25 cellular contexts compared by ENCODE assay signal in genomic region chr9:82558855-82559615, GRCh38.
DNase-seq lines count a peak whose midpoint lies in the region; ATAC-seq and TF ChIP-seq lines count a peak whose summit lies in the region.
"Had no signal": no experiment of that assay in that cellular context is flagged by ENCODE, and none has a peak within 500 bp of the region (broad histone marks: within the 10 kb centered on the region; RNA-seq: fewer than 3 reads in every experiment).

No MANE protein-coding gene starts in this region.

- intact Hi-C loops in mucosa of descending colon (cut with DNase I, micrococcal nuclease) (no loop called here), upper lobe of right lung (cut with DNase I) (no loop called here)

- no peak for TF ChIP-seq CTCF in fibroblast of lung (conservative IDR thresholded peaks at IDR 0.05 in 1 of 2, IDR thresholded peaks at IDR 0.05 in 1 of 2; ENCODE audit: low read depth in 1 of 2, low read length in 2 of 2)
- TF ChIP-seq CTCF in mucosa of descending colon (IDR thresholded peaks at IDR 0.05): no peak
- TF ChIP-seq CTCF in nephron progenitor cell (IDR thresholded peaks at IDR 0.05): no peak
- TF ChIP-seq CTCF in upper lobe of right lung (IDR thresholded peaks at IDR 0.05): no peak

- H3K4me1 ChIP-seq in fibroblast of lung (ENCODE audit: control insufficient read depth, extremely low read depth, insufficient read depth, low read length) (no peaks in the 10 kb centered on the region), mucosa of descending colon (ENCODE audit: low read depth) (no peaks in the 10 kb centered on the region), upper lobe of right lung (peaks cover 7% of the 10 kb centered on the region)
- H3K4me1 ChIP-seq: breast epithelium, foreskin keratinocyte, HAP-1, left lung, Peyer's patch had no signal

- DNase-seq in COLO829 (ENCODE audit: low spot score): peak; percentile 86
- DNase-seq in NCI-H69 (lab: John Stamatoyannopoulos, UW): peak; percentile 38
- peak; percentile 9 to 61 for DNase-seq in fibroblast of lung (ENCODE audit: low read depth in 2 of 2)
- DNase-seq in mucosa of descending colon: no peak
- DNase-seq in nephron progenitor cell: no peak
- no peak for DNase-seq in upper lobe of right lung
- DNase-seq: activated CD4-positive, alpha-beta T cell treated with anti-CD3 and anti-CD28 coated beads for 1 hour; activated naive CD8-positive, alpha-beta T cell treated with anti-CD3 and anti-CD28 coated beads for 36 hours; foreskin keratinocyte; left lung; MG63; NCI-H187; NCI-H345; nucleus accumbens; Peyer's patch; T-helper 9 cell had no signal

- no peaks in the 10 kb centered on the region for H3K27me3 Mint-ChIP-seq in nephron progenitor cell (ENCODE audit: low read depth, poor library complexity)
- H3K27me3 Mint-ChIP-seq: activated naive CD8-positive, alpha-beta T cell treated with anti-CD3 and anti-CD28 coated beads for 36 hours; dendritic cell treated with granulocyte-macrophage colony-stimulating factor and Interleukin-4, amounts not matched to agents 40 ng/mL and 50 ng/mL, for 4 days; stimulated activated memory B cell treated with anti-CD40 and anti-IgM and Interleukin-4, amounts not matched to agents 10 μg/mL and 1 μg/mL and 100 μg/mL, for 72 hours had no signal

- H3K4me3 ChIP-seq in fibroblast of lung (replicated peaks in 1 of 4; ENCODE audit: control extremely low read depth in 1 of 4, insufficient read depth in 1 of 4, low read depth in 3 of 4, low read length in 4 of 4) (no peak overlapping the region), mucosa of descending colon (no peak overlapping the region), upper lobe of right lung (no peak overlapping the region)
- H3K4me3 ChIP-seq: breast epithelium, HAP-1, left lung, MG63, Peyer's patch, thyroid gland had no signal

- H3K36me3 Mint-ChIP-seq in nephron progenitor cell (ENCODE audit: low read depth): no peaks in the 10 kb centered on the region
- H3K36me3 Mint-ChIP-seq: activated naive CD8-positive, alpha-beta T cell treated with anti-CD3 and anti-CD28 coated beads for 36 hours; stimulated activated memory B cell treated with anti-CD40 and anti-IgM and Interleukin-4, amounts not matched to agents 10 μg/mL and 1 μg/mL and 100 μg/mL, for 72 hours had no signal

- no peak overlapping the region for H3K27ac ChIP-seq in fibroblast of lung (ENCODE audit: insufficient read depth, low read length)
- no peak overlapping the region for H3K27ac ChIP-seq in upper lobe of right lung
- H3K27ac ChIP-seq: breast epithelium, foreskin keratinocyte, Peyer's patch, thyroid gland had no signal

- H3K4me3 Mint-ChIP-seq in nephron progenitor cell: no peak overlapping the region
- H3K4me3 Mint-ChIP-seq: activated naive CD8-positive, alpha-beta T cell treated with anti-CD3 and anti-CD28 coated beads for 36 hours; activated T-helper 1 cell treated with anti-CD3 and anti-CD28 coated beads, Interleukin-12 subunit alpha, Interleukin-12 subunit beta, Interleukin-2, Interleukin-4 antibody, amounts not matched to agents 30 ng/mL and 10 ng/mL and 1 ng/mL, durations not matched to agents 14 hours and 24 hours and 36 hours; dendritic cell treated with granulocyte-macrophage colony-stimulating factor and Interleukin-4, amounts not matched to agents 40 ng/mL and 50 ng/mL, for 4 days; stimulated activated memory B cell treated with anti-CD40 and anti-IgM and Interleukin-4, amounts not matched to agents 10 μg/mL and 1 μg/mL and 100 μg/mL, for 72 hours had no signal

- no peak overlapping the region for H3K9ac ChIP-seq in fibroblast of lung (ENCODE audit: insufficient read depth, low read length)

- no peaks in the 10 kb centered on the region for H3K79me2 ChIP-seq in fibroblast of lung (ENCODE audit: control insufficient read depth, insufficient read depth, low read length)

- H3K4me1 Mint-ChIP-seq in nephron progenitor cell: peaks cover 29% of the 10 kb centered on the region
- H3K4me1 Mint-ChIP-seq: activated naive CD8-positive, alpha-beta T cell treated with anti-CD3 and anti-CD28 coated beads for 36 hours; stimulated activated memory B cell treated with anti-CD40 and anti-IgM and Interleukin-4, amounts not matched to agents 10 μg/mL and 1 μg/mL and 100 μg/mL, for 72 hours had no signal

- H2AFZ ChIP-seq in fibroblast of lung (ENCODE audit: low read length): no peak overlapping the region

- H3K9me3 ChIP-seq in fibroblast of lung (ENCODE audit: control insufficient read depth, insufficient read depth, low read depth, low read length) (no peaks in the 10 kb centered on the region), mucosa of descending colon (no peaks in the 10 kb centered on the region), upper lobe of right lung (no peaks in the 10 kb centered on the region)
- H3K9me3 ChIP-seq: breast epithelium, HAP-1, MG63, Peyer's patch, thyroid gland had no signal

- H4K20me1 ChIP-seq in fibroblast of lung (ENCODE audit: control insufficient read depth, extremely low read depth, insufficient read depth, low read length): no peaks in the 10 kb centered on the region

- no peaks in the 10 kb centered on the region for H3K9me3 Mint-ChIP-seq in nephron progenitor cell
- H3K9me3 Mint-ChIP-seq: activated T-helper 1 cell treated with anti-CD3 and anti-CD28 coated beads, Interleukin-12 subunit alpha, Interleukin-12 subunit beta, Interleukin-2, Interleukin-4 antibody, amounts not matched to agents 30 ng/mL and 10 ng/mL and 1 ng/mL, durations not matched to agents 14 hours and 24 hours and 36 hours; dendritic cell treated with granulocyte-macrophage colony-stimulating factor and Interleukin-4, amounts not matched to agents 40 ng/mL and 50 ng/mL, for 4 days; stimulated activated memory B cell treated with anti-CD40 and anti-IgM and Interleukin-4, amounts not matched to agents 10 μg/mL and 1 μg/mL and 100 μg/mL, for 72 hours had no signal

- H3K4me2 ChIP-seq in fibroblast of lung (ENCODE audit: extremely low read depth, insufficient read depth, low read length): no peak overlapping the region

- H3K36me3 ChIP-seq in fibroblast of lung (ENCODE audit: control insufficient read depth, insufficient read depth, low read length) (no peaks in the 10 kb centered on the region), mucosa of descending colon (ENCODE audit: low read depth) (no peaks in the 10 kb centered on the region), upper lobe of right lung (no peaks in the 10 kb centered on the region)
- H3K36me3 ChIP-seq: breast epithelium, HAP-1, left lung, MG63, Peyer's patch, thyroid gland had no signal

- ATAC-seq in mucosa of descending colon (peak; percentile 47), HG02798 (IDR thresholded peaks at IDR 0.05; ENCODE audit: poor library complexity, unreplicated experiment) (no peak), HG03108 (IDR thresholded peaks at IDR 0.05; ENCODE audit: unreplicated experiment) (no peak), upper lobe of right lung (no peak)
- ATAC-seq: foreskin keratinocyte; SK-N-SH treated with all-trans-retinoic acid at 6 μM for 48 hours; stimulated activated memory B cell treated with anti-CD40 and anti-IgM and Interleukin-4, amounts not matched to agents 10 μg/mL and 1 μg/mL and 100 μg/mL, for 72 hours had no signal

- H3K27ac Mint-ChIP-seq in nephron progenitor cell: no peak overlapping the region
- H3K27ac Mint-ChIP-seq: activated naive CD8-positive, alpha-beta T cell treated with anti-CD3 and anti-CD28 coated beads for 36 hours; activated T-helper 1 cell treated with anti-CD3 and anti-CD28 coated beads, Interleukin-12 subunit alpha, Interleukin-12 subunit beta, Interleukin-2, Interleukin-4 antibody, amounts not matched to agents 30 ng/mL and 10 ng/mL and 1 ng/mL, durations not matched to agents 14 hours and 24 hours and 36 hours; dendritic cell treated with granulocyte-macrophage colony-stimulating factor and Interleukin-4, amounts not matched to agents 40 ng/mL and 50 ng/mL, for 4 days; stimulated activated memory B cell treated with anti-CD40 and anti-IgM and Interleukin-4, amounts not matched to agents 10 μg/mL and 1 μg/mL and 100 μg/mL, for 72 hours had no signal

- H3K27me3 ChIP-seq in fibroblast of lung (ENCODE audit: control insufficient read depth, insufficient read depth, low read length) (no peaks in the 10 kb centered on the region), upper lobe of right lung (no peaks in the 10 kb centered on the region)
- H3K27me3 ChIP-seq: breast epithelium, foreskin keratinocyte, left lung, MG63, Peyer's patch, thyroid gland had no signal

Comparison
In these comparisons a context has a peak if more than half of its experiments do, and no peak if none do; other contexts are left out.
1. DNase-seq: peak in COLO829 (single experiment), NCI-H69 (single experiment) and fibroblast of lung (2 of 2); none in mucosa of descending colon (0 of 3), nephron progenitor cell (single experiment) and upper lobe of right lung (single experiment).